Comparison of ENCODE assay signal across 8 cellular contexts in the genomic region with DNA sequence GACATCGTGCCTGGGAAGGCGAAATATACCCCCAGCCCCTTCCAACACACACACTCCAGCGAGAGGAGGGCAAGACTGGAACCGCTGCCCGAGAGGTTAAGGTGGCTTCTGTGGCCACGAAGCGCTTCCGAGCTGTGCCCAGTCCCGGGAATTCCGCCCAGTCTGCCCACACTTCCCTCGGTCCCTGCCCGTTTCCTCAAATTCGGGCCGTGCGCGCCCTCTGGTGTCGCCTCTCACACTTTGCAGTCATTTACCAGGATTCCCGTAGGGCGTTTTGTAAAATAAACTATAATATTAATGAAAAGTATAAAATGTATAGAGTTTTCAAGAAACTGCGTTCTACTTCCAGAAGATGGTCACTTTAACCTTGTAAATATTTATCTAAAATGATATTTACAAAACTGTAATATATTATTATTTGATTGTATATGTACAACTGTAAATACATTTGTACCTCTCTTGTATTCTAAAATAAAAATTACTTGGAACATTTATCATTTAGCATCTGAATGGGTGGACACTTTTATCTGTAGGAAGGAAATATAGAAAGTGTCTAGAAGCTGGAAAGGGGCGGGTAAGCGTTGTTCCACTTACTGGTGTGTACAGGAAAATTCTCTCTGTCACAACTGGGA. TPM values are rescaled to one million over a fixed set of nuclear protein-coding genes. Genes with fewer than 3 reads are reported as not detected.
DNase-seq lines count a peak whose midpoint lies in the region; ATAC-seq and TF ChIP-seq lines count a peak whose summit lies in the region.

No MANE protein-coding gene starts in this region.

- H3K36me3 ChIP-seq in heart right ventricle = no peaks in the 10 kb centered on the region
- no peaks in the 10 kb centered on the region for H3K36me3 ChIP-seq in psoas muscle (ENCODE audit: insufficient read depth in 1 of 2, low read depth in 1 of 2)

- H3K27ac ChIP-seq in heart right ventricle (no peak overlapping the region), psoas muscle (no peak overlapping the region)

- H3K9me3 ChIP-seq in heart right ventricle (peaks cover 0 to 8% (median 0%) of the 10 kb centered on the region in 11 donors), psoas muscle (no peaks in the 10 kb centered on the region)

- TF ChIP-seq CTCF in heart right ventricle (IDR thresholded peaks at IDR 0.05) = peak; percentile 69 to 93 (median 87)
- TF ChIP-seq CTCF in psoas muscle (IDR thresholded peaks at IDR 0.05) = peak; percentile 86

- DNase-seq in G401 (ENCODE audit: low spot score) (peak; percentile 91), NCI-H1048 (lab: John Stamatoyannopoulos, UW) (peak; percentile 60), SKM-1 treated with dmso at 0.1 percent for 144 hours (lab: John Stamatoyannopoulos, UW; ENCODE audit: unreplicated experiment) (peak; percentile 53), amniotic epithelial cell (ENCODE audit: low read depth) (peak; percentile 60), heart right ventricle (peak; percentile 74 to 81), psoas muscle (peak; percentile 82 to 88)

- ATAC-seq in heart right ventricle = peak; percentile 72 to 87 (median 83)
- ATAC-seq in psoas muscle = peak; percentile 75 to 88 (median 83)
- no peak for ATAC-seq in GM21526 (IDR thresholded peaks at IDR 0.05; ENCODE audit: low FRiP score, unreplicated experiment)
- ATAC-seq in GM18909 (IDR thresholded peaks at IDR 0.05; ENCODE audit: poor library complexity, unreplicated experiment) = no peak

- H3K4me3 ChIP-seq in heart right ventricle (peak overlapping the region in 9 of 10 donors; percentile 50 to 75 (median 57)), psoas muscle (peak overlapping the region; percentile 75)

- 4 to 5% methylated on average over 22 of the region's 22 CpGs for WGBS in heart right ventricle, 2 donors
- WGBS in psoas muscle, 3 donors = 5% methylated on average over 22 of the region's 22 CpGs

- intact Hi-C loops in heart right ventricle (cut with DNase I) = loop anchor here in 9 of 10 donors (1.0 to 5.0 kb wide), 5 partner anchors 55 to 575 kb away; a partner anchor contains a TSS
- intact Hi-C loops in psoas muscle (cut with DNase I) = loop anchor here in 1 of 2 donors (1.0 kb wide), 1 partner anchor 221 kb away; no protein-coding TSS in a partner anchor

- in situ Hi-C loops in G401 (cut with HindIII; ENCODE audit: low sequenced_read_pairs) = no loop called here

- H3K27me3 ChIP-seq in heart right ventricle (peaks cover 0 to 31% (median 18%) of the 10 kb centered on the region in 7 donors), psoas muscle (ENCODE audit: insufficient read depth in 3 of 3, low read length in 2 of 3) (peaks cover 0 to 18% (median 3%) of the 10 kb centered on the region in 3 donors)

- H3K4me1 ChIP-seq in heart right ventricle = peaks cover 0 to 18% (median 14%) of the 10 kb centered on the region in 9 donors
- peaks cover 11% of the 10 kb centered on the region for H3K4me1 ChIP-seq in psoas muscle

RNA-seq across cellular contexts. Expression of a gene that starts 11.0 kb away (rescaled TPM):
- 41.5 and 66.4 TPM in 2 replicates for total RNA-seq in G401 (2014; rRNA removed; shearing (Covaris generic))
- 10 to 100 TPM; 11.9 to 17.7 (median 13.1) TPM for total RNA-seq in heart right ventricle
- polyA plus RNA-seq in heart right ventricle = 10 to 100 TPM; 10.8 to 15.0 TPM
- 10 to 100 TPM; 14.4 to 19.7 (median 16.1) TPM for total RNA-seq in psoas muscle
- polyA plus RNA-seq in psoas muscle = 10 to 100 TPM; 11.8 to 25.0 (median 15.5) TPM

RNA-seq across cellular contexts. Expression of a gene that starts 18.2 kb away (rescaled TPM):
- not detected in 2 replicates for total RNA-seq in G401 (2014; rRNA removed; shearing (Covaris generic))
- total RNA-seq in heart right ventricle (not detected), psoas muscle (not detected)
- polyA plus RNA-seq in heart right ventricle (under 1 TPM in 1 of 2 donors, not detected in 1; 0.01 TPM), psoas muscle (under 1 TPM; 0.03 to 0.17 (median 0.06) TPM)

Comparison
In these comparisons a context has a peak if more than half of its experiments do, and no peak if none do; other contexts are left out.
1. ATAC-seq: peak in heart right ventricle (8 of 8) and psoas muscle (4 of 4); none in GM21526 (single experiment) and GM18909 (single experiment).
2. Peak in every context shown above with its lines, with median percentiles within 50 percentile points of each other: DNase-seq.